In genomic region chr22:29766632-29767288, GRCh38 we compare ENCODE assay signal across 8 cellular contexts. TPM values are rescaled to one million over a fixed set of nuclear protein-coding genes. Genes with fewer than 3 reads are reported as not detected.
A peak's percentile ranks its signal among the peaks of the same experiment; 100 is the strongest.
DNase-seq lines count a peak whose midpoint lies in the region; ATAC-seq and TF ChIP-seq lines count a peak whose summit lies in the region.

Gene ZMAT5 (minus strand): TSS chr22:29767007. CDS start chr22:29748544, 18,463 bp downstream.

- no peaks in the 10 kb centered on the region for H3K4me1 ChIP-seq in A673 (ENCODE audit: insufficient read depth, low read length, poor library complexity, severe bottlenecking)
- peaks cover 12% of the 10 kb centered on the region for H3K4me1 ChIP-seq in mammary epithelial cell (ENCODE audit: insufficient read depth, low read length)
- peaks cover 36 to 50% (median 37%) of the 10 kb centered on the region in 3 donors for H3K4me1 ChIP-seq in skeletal muscle tissue (ENCODE audit: control insufficient read depth in 3 of 3, insufficient read depth in 3 of 3, low read length in 3 of 3)

- peak within 1 kb of the TSS; percentile 95 for H3K27ac ChIP-seq in A673 (ENCODE audit: low read depth, low read length, poor library complexity, severe bottlenecking)
- peak within 1 kb of the TSS; percentile 96 for H3K27ac ChIP-seq in WERI-Rb-1
- H3K27ac ChIP-seq in mammary epithelial cell (ENCODE audit: insufficient read depth, low read depth, low read length), result peak within 1 kb of the TSS; percentile 82
- peak within 1 kb of the TSS; percentile 97 for H3K27ac ChIP-seq in skeletal muscle tissue (ENCODE audit: low read depth, low read length)

- H3K4me3 ChIP-seq in A673 (ENCODE audit: low read depth, low read length, poor library complexity, severe bottlenecking), result peak within 1 kb of the TSS; percentile 86
- peak within 1 kb of the TSS; percentile 96 for H3K4me3 ChIP-seq in WERI-Rb-1 (ENCODE audit: low read depth, low read length)
- H3K4me3 ChIP-seq in mammary epithelial cell (replicated peaks in 1 of 3; ENCODE audit: insufficient read depth in 1 of 3, low read depth in 2 of 3, low read length in 3 of 3), result peak within 1 kb of the TSS; percentile 72 to 97 (median 80)
- peak within 1 kb of the TSS; percentile 90 for H3K4me3 ChIP-seq in iPS-18c (ENCODE audit: insufficient read depth, low read depth, low read length)
- H3K4me3 ChIP-seq in skeletal muscle tissue (ENCODE audit: low read length in 3 of 3), result peak within 1 kb of the TSS; percentile 94 to 100 (median 100)

- in situ Hi-C loops in mammary epithelial cell (cut with MboI; ENCODE audit: low sequenced_read_pairs in 2 of 2), result no loop called here

- dilution Hi-C loops in mammary epithelial cell (cut with HindIII; ENCODE audit: low sequenced_read_pairs), result no loop called here

- intact Hi-C loops in A673 (cut with micrococcal nuclease; ENCODE audit: unreplicated experiment), result no loop called here
- intact Hi-C loops in mammary epithelial cell (cut with micrococcal nuclease), result loop anchor here (1.0 to 10.0 kb wide), 5 partner anchors 32 to 239 kb away; partner anchors contain the start of gene MTMR3

- no peaks in the 10 kb centered on the region for H3K27me3 ChIP-seq in A673 (replicated peaks; ENCODE audit: insufficient read depth, low read depth, low read length, poor library complexity)
- no peaks in the 10 kb centered on the region for H3K27me3 ChIP-seq in WERI-Rb-1 (ENCODE audit: insufficient read depth, low read depth, severe bottlenecking)
- no peaks in the 10 kb centered on the region for H3K27me3 ChIP-seq in mammary epithelial cell (ENCODE audit: insufficient read depth, low read length)
- no peaks in the 10 kb centered on the region for H3K27me3 ChIP-seq in skeletal muscle tissue (ENCODE audit: control insufficient read depth in 3 of 3, insufficient read depth in 3 of 3, low read length in 3 of 3)

- DNase-seq in A673 (ENCODE audit: low spot score), result peak; percentile 99
- peak; percentile 95 for DNase-seq in NCI-H2227 (lab: John Stamatoyannopoulos, UW; ENCODE audit: unreplicated experiment)
- DNase-seq in WERI-Rb-1, result peak; percentile 97
- peak; percentile 97 for DNase-seq in mammary epithelial cell

- H3K9ac ChIP-seq in mammary epithelial cell (ENCODE audit: insufficient read depth, low read length) (peak within 1 kb of the TSS; percentile 93), skeletal muscle tissue (ENCODE audit: low read depth in 1 of 3, low read length in 3 of 3) (peak within 1 kb of the TSS; percentile 92 to 100 (median 99))

- H2AFZ ChIP-seq in mammary epithelial cell (ENCODE audit: low read depth, low read length), result peak within 1 kb of the TSS; percentile 99

- H4K20me1 ChIP-seq in mammary epithelial cell (ENCODE audit: insufficient read depth, low read length), result no peaks in the 10 kb centered on the region

- WGBS in mammary epithelial cell (ENCODE audit: low coverage, missing lambda C conversion rate), result 1% methylated on average over 29 of the region's 33 CpGs

- no peaks in the 10 kb centered on the region for H3K9me3 ChIP-seq in A673 (ENCODE audit: low read depth, low read length, poor library complexity, severe bottlenecking)
- no peaks in the 10 kb centered on the region for H3K9me3 ChIP-seq in WERI-Rb-1 (ENCODE audit: severe bottlenecking)
- H3K9me3 ChIP-seq in mammary epithelial cell (replicated peaks; ENCODE audit: insufficient read depth, low read length), result no peaks in the 10 kb centered on the region
- H3K9me3 ChIP-seq in iPS-18c (ENCODE audit: control insufficient read depth, insufficient read depth, low read length), result no peaks in the 10 kb centered on the region
- no peaks in the 10 kb centered on the region for H3K9me3 ChIP-seq in skeletal muscle tissue (ENCODE audit: control insufficient read depth in 3 of 3, low read length in 3 of 3)

- peak; percentile 74 for ATAC-seq in GM18870 (IDR thresholded peaks at IDR 0.05; ENCODE audit: unreplicated experiment)
- ATAC-seq in HG03135 (IDR thresholded peaks at IDR 0.05; ENCODE audit: unreplicated experiment), result peak; percentile 87

- CTCF ChIA-PET in A673 (lab: Charles Lee) (interaction anchor here (0.5 to 0.7 kb wide), 4 partner anchors 28 to 630 kb away, joined by 3 to 6 read pairs (median 4); no protein-coding TSS in a partner anchor), mammary epithelial cell (lab: Charles Lee; ENCODE audit: low non-redundant PET) (interaction anchor here (0.6 to 1.0 kb wide), 4 partner anchors 157 to 1916 kb away, joined by 3 to 12 read pairs (median 4); no protein-coding TSS in a partner anchor)

- H3K36me3 ChIP-seq in A673 (ENCODE audit: insufficient read depth, low read length, poor library complexity, severe bottlenecking) (peaks cover 18% of the 10 kb centered on the region), WERI-Rb-1 (peaks cover 37% of the 10 kb centered on the region), mammary epithelial cell (ENCODE audit: insufficient read depth, low read length) (peaks cover 4% of the 10 kb centered on the region), skeletal muscle tissue (ENCODE audit: control insufficient read depth in 3 of 3, insufficient read depth in 3 of 3, low read length in 3 of 3) (peaks cover 17 to 20% (median 20%) of the 10 kb centered on the region in 3 donors)

- TF ChIP-seq CTCF in A673 (conservative IDR thresholded peaks at IDR 0.05; ENCODE audit: low read depth, low read length) (no peak), WERI-Rb-1 (IDR thresholded peaks at IDR 0.05; ENCODE audit: low read depth, low read length) (no peak), mammary epithelial cell (conservative IDR thresholded peaks at IDR 0.05 in 1 of 2, IDR thresholded peaks at IDR 0.05 in 1 of 2; ENCODE audit: extremely low read depth in 1 of 2, insufficient read depth in 1 of 2, low read depth in 1 of 2, low read length in 2 of 2) (no peak)

- peak within 1 kb of the TSS; percentile 87 for H3K4me2 ChIP-seq in mammary epithelial cell (ENCODE audit: insufficient read depth, low read depth, low read length)

- H3K79me2 ChIP-seq in mammary epithelial cell (ENCODE audit: insufficient read depth, low read length), result peaks cover 48% of the 10 kb centered on the region

- no TSS peak for BruUV-seq in A673 (replicated peaks; lab: Mats Ljungman, UMichigan)
- TSS peak; percentile 60 for BruUV-seq in mammary epithelial cell (replicated peaks; lab: Mats Ljungman, UMichigan)

- POLR2A ChIA-PET in A673 (lab: Charles Lee; ENCODE audit: low non-redundant PET), result no interaction called here

RNA-seq across cellular contexts. Expression of gene ZMAT5, which starts in this region (rescaled TPM):
- total RNA-seq in A673 (2021), result 19.8 and 23.6 TPM in 2 replicates
- total RNA-seq in mammary epithelial cell, result 10 to 100 TPM; 15.3 to 15.5 TPM
- polyA plus RNA-seq in mammary epithelial cell, result 15.1 TPM
- polyA minus RNA-seq in mammary epithelial cell, result 11.3 TPM
- total RNA-seq in skeletal muscle tissue, result 18.8 TPM

Comparison
In these comparisons a context has a peak if more than half of its experiments do, and no peak if none do; other contexts are left out.
1. Peak in every context shown above with its lines: DNase-seq, ATAC-seq, H3K4me3 ChIP-seq and H3K27ac ChIP-seq.